Comparison of ENCODE assay signal across 19 cellular contexts in the genomic region with DNA sequence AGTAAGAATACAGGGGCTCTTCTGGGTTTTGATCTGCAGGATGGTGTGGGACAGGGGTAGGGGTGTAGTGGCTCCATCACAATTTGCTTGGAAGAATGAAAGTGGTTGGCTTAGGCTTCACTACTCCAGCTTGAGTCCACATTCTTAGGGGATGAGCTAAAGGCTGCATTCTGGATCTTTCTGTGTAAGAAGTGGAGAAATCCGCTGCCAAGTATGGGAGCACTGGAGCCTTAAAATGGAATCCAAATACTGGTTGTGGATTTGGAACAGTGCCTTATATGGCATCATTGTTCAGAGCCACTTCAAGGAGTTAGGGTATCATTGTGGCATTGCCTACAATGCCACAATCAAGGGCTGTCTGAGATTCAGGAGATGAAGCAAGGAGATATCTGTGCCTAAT.
DNase-seq lines count a peak whose midpoint lies in the region; ATAC-seq and TF ChIP-seq lines count a peak whose summit lies in the region.
"Had no signal": no experiment of that assay in that cellular context is flagged by ENCODE, and none has a peak within 500 bp of the region (broad histone marks: within the 10 kb centered on the region; RNA-seq: fewer than 3 reads in every experiment).

No MANE protein-coding gene starts in this region.

- ATAC-seq in thoracic aorta (ENCODE audit: insufficient number of reproducible peaks, low FRiP score, low read depth) (peak; percentile 51), GM21619 (IDR thresholded peaks at IDR 0.05; ENCODE audit: unreplicated experiment) (no peak)
- ATAC-seq in activated T-helper 17 cell treated with anti-CD3 and anti-CD28 coated beads, Interleukin-2, amount 50 U/mL, for 72 hours (replicated peaks) = no peak

- no peak overlapping the region for H3K4me3 Mint-ChIP-seq in activated T-helper 17 cell treated with anti-CD3 and anti-CD28 coated beads, Interleukin-2, amount 50 U/mL, for 72 hours
- H3K4me3 Mint-ChIP-seq: CD4-positive, alpha-beta T cell had no signal

- no peaks in the 10 kb centered on the region for H3K36me3 Mint-ChIP-seq in activated T-helper 17 cell treated with anti-CD3 and anti-CD28 coated beads, Interleukin-2, amount 50 U/mL, for 72 hours (ENCODE audit: low read depth)

- no peak overlapping the region for H3K4me3 ChIP-seq in astrocyte of the spinal cord (ENCODE audit: low read depth, low read length)
- no peak overlapping the region for H3K4me3 ChIP-seq in thoracic aorta
- H3K4me3 ChIP-seq: HAP-1 had no signal

- H3K27ac ChIP-seq in thoracic aorta = peak overlapping the region in 1 of 2 donors; percentile 15
- H3K27ac ChIP-seq: RWPE1 had no signal

- in situ Hi-C loops in astrocyte of the spinal cord (cut with HindIII; ENCODE audit: low sequenced_read_pairs) = no loop called here

- TF ChIP-seq CTCF in astrocyte of the spinal cord (IDR thresholded peaks at IDR 0.05; ENCODE audit: low read depth, low read length) (no peak), thoracic aorta (IDR thresholded peaks at IDR 0.05) (no peak)

- H3K27me3 Mint-ChIP-seq in activated T-helper 17 cell treated with anti-CD3 and anti-CD28 coated beads, Interleukin-2, amount 50 U/mL, for 72 hours = no peaks in the 10 kb centered on the region

- no peaks in the 10 kb centered on the region for H3K4me1 Mint-ChIP-seq in activated T-helper 17 cell treated with anti-CD3 and anti-CD28 coated beads, Interleukin-2, amount 50 U/mL, for 72 hours

- H3K4me1 ChIP-seq in thoracic aorta (ENCODE audit: control insufficient read depth in 1 of 2, low read depth in 2 of 2) = peaks cover 4 to 20% of the 10 kb centered on the region in 2 donors
- H3K4me1 ChIP-seq: BE2C, HAP-1 had no signal

- H3K27ac Mint-ChIP-seq in activated T-helper 17 cell treated with anti-CD3 and anti-CD28 coated beads, Interleukin-2, amount 50 U/mL, for 72 hours = no peak overlapping the region
- H3K27ac Mint-ChIP-seq: CD4-positive, alpha-beta T cell had no signal

- H3K9me3 ChIP-seq in thoracic aorta = no peaks in the 10 kb centered on the region
- H3K9me3 ChIP-seq: BE2C, HAP-1 had no signal

- DNase-seq in H4 (ENCODE audit: low spot score) (peak; percentile 22), astrocyte of the spinal cord (ENCODE audit: low read depth, low spot score) (peak; percentile 37), glomerular visceral epithelial cell (ENCODE audit: extremely low spot score) (peak; percentile 18), thoracic aorta (ENCODE audit: low spot score) (no peak), occipital lobe (lab: John Stamatoyannopoulos, UW) (no peak)
- DNase-seq: ACHN; BE2C; CD4-positive, alpha-beta T cell; DMS79; Karpas-422; MM.1S; NCI-H1105; NCI-H1694; NCI-H345; NCI-H69 had no signal

- H3K36me3 ChIP-seq in thoracic aorta = no peaks in the 10 kb centered on the region
- H3K36me3 ChIP-seq: BE2C, HAP-1 had no signal

- H3K9me3 Mint-ChIP-seq in activated T-helper 17 cell treated with anti-CD3 and anti-CD28 coated beads, Interleukin-2, amount 50 U/mL, for 72 hours = no peaks in the 10 kb centered on the region
- H3K9me3 Mint-ChIP-seq: CD4-positive, alpha-beta T cell had no signal

- H3K27me3 ChIP-seq in thoracic aorta (replicated peaks; ENCODE audit: insufficient read depth) = no peaks in the 10 kb centered on the region
- H3K27me3 ChIP-seq: BE2C had no signal

Comparison
In these comparisons a context has a peak if more than half of its experiments do, and no peak if none do; other contexts are left out.
1. DNase-seq: peak in H4 (single experiment), astrocyte of the spinal cord (single experiment) and glomerular visceral epithelial cell (single experiment); none in thoracic aorta (single experiment) and occipital lobe (single experiment).